27 cellular contexts compared by ENCODE assay signal in genomic region chr13:70505809-70506208, GRCh38.
"Had no signal": no experiment of that assay in that cellular context is flagged by ENCODE, and none has a peak within 500 bp of the region (broad histone marks: within the 10 kb centered on the region; RNA-seq: fewer than 3 reads in every experiment).

No MANE protein-coding gene starts in this region.

- H3K9me3 ChIP-seq: gastroesophageal sphincter, right atrium auricular region, upper lobe of right lung had no signal

- H3K4me3 ChIP-seq: gastroesophageal sphincter, right atrium auricular region, upper lobe of right lung had no signal

- H3K27me3 Mint-ChIP-seq: activated B cell treated with CpG ODN at 0.5 μM for 24 hours; activated CD8-positive, alpha-beta T cell treated with anti-CD3 and anti-CD28 coated beads for 36 hours; activated T-helper 17 cell treated with anti-CD3 and anti-CD28 coated beads, Interleukin-2, amount 50 U/mL, for 72 hours; effector memory CD8-positive, alpha-beta T cell; naive thymus-derived CD8-positive, alpha-beta T cell had no signal

- H3K36me3 ChIP-seq: brain microvascular endothelial cell, gastroesophageal sphincter, right atrium auricular region, upper lobe of right lung had no signal

- FAIRE-seq: astrocyte, keratinocyte had no signal

- H3K27ac Mint-ChIP-seq: activated B cell treated with CpG ODN at 0.5 μM for 24 hours; activated CD8-positive, alpha-beta T cell treated with anti-CD3 and anti-CD28 coated beads for 36 hours; activated T-helper 17 cell treated with anti-CD3 and anti-CD28 coated beads, Interleukin-2, amount 50 U/mL, for 72 hours; effector memory CD8-positive, alpha-beta T cell; naive thymus-derived CD8-positive, alpha-beta T cell; T-helper 2 cell treated with Interferon-gamma antibody and Interleukin-4, amounts not matched to agents 5 μg/mL and 100 μg/mL, for 36 hours had no signal

- H3K4me1 ChIP-seq: gastroesophageal sphincter, right atrium auricular region, upper lobe of right lung had no signal

- ATAC-seq: activated CD8-positive, alpha-beta T cell treated with anti-CD3 and anti-CD28 coated beads for 36 hours; activated T-cell treated with anti-CD3 and anti-CD28 coated beads, Interleukin-2, amount 50 U/mL, for 4 hours; activated T-helper 17 cell treated with anti-CD3 and anti-CD28 coated beads, Interleukin-2, amount 50 U/mL, for 72 hours; effector memory CD8-positive, alpha-beta T cell; gastroesophageal sphincter; left cardiac atrium; naive thymus-derived CD8-positive, alpha-beta T cell; stimulated activated naive CD8-positive, alpha-beta T cell treated with anti-CD3 and anti-CD28 coated beads, Interleukin-15, Interleukin-2, amounts not matched to agents 100 U/mL and 50 U/mL, for 24 hours; upper lobe of right lung had no signal

- H3K4me1 Mint-ChIP-seq: activated B cell treated with CpG ODN at 0.5 μM for 24 hours; activated T-helper 17 cell treated with anti-CD3 and anti-CD28 coated beads, Interleukin-2, amount 50 U/mL, for 72 hours; naive thymus-derived CD8-positive, alpha-beta T cell; neural crest cell had no signal

- DNase-seq: activated B cell treated with CpG ODN at 0.5 μM for 24 hours; activated CD4-positive, alpha-beta T cell treated with anti-CD3 and anti-CD28 coated beads, Interleukin-2, amount 50 U/mL, for 1 hour; activated CD8-positive, alpha-beta T cell treated with anti-CD3 and anti-CD28 coated beads for 36 hours; activated gamma-delta T cell treated with Interleukin-2 at 50 U/mL for 16 hours; activated naive CD4-positive, alpha-beta T cell treated with anti-CD3 and anti-CD28 coated beads, Interleukin-2, amount 50 U/mL, for 16 hours; activated T-cell treated with anti-CD3 and anti-CD28 coated beads, Interleukin-2, amount 50 U/mL, for 4 hours; amniotic stem cell; brain microvascular endothelial cell; caudate nucleus; cortex of kidney; effector memory CD8-positive, alpha-beta T cell; hippocampal formation; left cardiac atrium; mammary epithelial cell; midbrain; naive thymus-derived CD8-positive, alpha-beta T cell; nucleus accumbens; stimulated activated CD4-positive, alpha-beta T cell treated with anti-CD3 and anti-CD28 coated beads, Interleukin-2, amount 100 ng/mL, for 48 hours; stimulated activated naive CD8-positive, alpha-beta T cell treated with anti-CD3 and anti-CD28 coated beads, Interleukin-15, Interleukin-2, amounts not matched to agents 100 U/mL and 50 U/mL, for 24 hours; upper lobe of right lung had no signal

- H3K4me3 Mint-ChIP-seq: activated B cell treated with CpG ODN at 0.5 μM for 24 hours; activated CD8-positive, alpha-beta T cell treated with anti-CD3 and anti-CD28 coated beads for 36 hours; activated T-cell treated with anti-CD3 and anti-CD28 coated beads, Interleukin-2, amount 50 U/mL, for 4 hours; activated T-helper 17 cell treated with anti-CD3 and anti-CD28 coated beads, Interleukin-2, amount 50 U/mL, for 72 hours; effector memory CD8-positive, alpha-beta T cell; naive thymus-derived CD8-positive, alpha-beta T cell; neural crest cell; T-helper 2 cell treated with Interferon-gamma antibody and Interleukin-4, amounts not matched to agents 5 μg/mL and 100 μg/mL, for 36 hours had no signal

- H3K27me3 ChIP-seq: brain microvascular endothelial cell, gastroesophageal sphincter, right atrium auricular region, upper lobe of right lung had no signal

- H3K27ac ChIP-seq: brain microvascular endothelial cell, gastroesophageal sphincter, right atrium auricular region, upper lobe of right lung had no signal

- H3K9me3 Mint-ChIP-seq: neural crest cell had no signal

- H3K36me3 Mint-ChIP-seq: naive thymus-derived CD8-positive, alpha-beta T cell had no signal
